9 cellular contexts compared by ENCODE assay signal in the genomic region with DNA sequence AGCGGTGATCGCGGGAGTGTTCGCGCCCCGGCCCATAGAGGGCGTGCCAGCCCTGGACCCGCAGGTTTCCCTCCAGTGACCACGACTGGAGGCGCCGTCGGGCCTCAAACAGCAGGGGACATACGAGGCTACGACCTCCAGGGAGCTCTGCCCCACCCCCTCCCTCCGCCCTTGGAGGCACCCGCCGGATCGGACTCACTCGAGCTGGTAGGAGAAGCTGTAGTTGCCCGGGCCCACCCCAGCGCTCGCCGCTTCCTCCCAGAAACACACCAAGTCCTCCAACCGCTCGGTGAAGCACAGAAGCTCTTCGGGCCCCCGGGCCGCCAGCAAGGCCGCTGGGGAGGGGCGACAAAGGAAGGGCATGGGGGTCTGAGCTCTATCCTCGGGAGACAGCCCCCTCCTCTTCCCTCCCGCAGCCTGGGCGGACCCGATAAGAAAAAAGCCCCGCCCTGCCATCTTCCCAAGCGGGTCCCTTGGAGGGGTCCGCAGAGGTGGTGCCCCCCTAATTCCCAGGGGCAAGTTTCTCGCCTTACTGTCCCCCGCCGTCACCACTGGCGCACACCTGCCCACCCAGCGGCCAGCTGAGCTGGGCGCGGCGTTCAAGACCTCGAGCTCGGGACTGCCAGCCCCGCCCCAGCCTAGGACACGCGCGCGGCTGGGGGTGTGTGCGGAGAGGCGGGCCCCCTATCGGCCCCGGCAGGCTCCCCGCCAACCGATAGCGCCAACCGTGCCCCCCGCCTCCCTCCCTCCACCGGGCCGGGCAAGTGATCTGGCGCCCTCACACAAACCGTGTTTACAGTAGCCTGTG. TPM values are rescaled to one million over a fixed set of nuclear protein-coding genes. Genes with fewer than 3 reads are reported as not detected.
DNase-seq lines count a peak whose midpoint lies in the region; ATAC-seq and TF ChIP-seq lines count a peak whose summit lies in the region.
"Had no signal": no experiment of that assay in that cellular context is flagged by ENCODE, and none has a peak within 500 bp of the region (broad histone marks: within the 10 kb centered on the region; RNA-seq: fewer than 3 reads in every experiment).

No MANE protein-coding gene starts in this region.

- H3K79me2 ChIP-seq in Karpas-422 (ENCODE audit: low read length), result peaks cover 23% of the 10 kb centered on the region

- under 1% methylated on average over 39 of the region's 65 CpGs for WGBS in suprapubic skin

- H3K4me1 ChIP-seq in Karpas-422 (ENCODE audit: low read length) (peaks cover 38% of the 10 kb centered on the region), lower lobe of right lung (peaks cover 63% of the 10 kb centered on the region), suprapubic skin (peaks cover 51% of the 10 kb centered on the region)

- no peak for TF ChIP-seq POLR2A in suprapubic skin (IDR thresholded peaks at IDR 0.05)

- peak; percentile 48 to 50 for ATAC-seq in lower lobe of right lung

- no peaks in the 10 kb centered on the region for H3K9me2 ChIP-seq in Karpas-422 (replicated peaks; ENCODE audit: insufficient read depth, low read length)

- no peak for TF ChIP-seq EP300 in suprapubic skin (IDR thresholded peaks at IDR 0.05)

- H3K27me3 ChIP-seq in Karpas-422 (ENCODE audit: low read length) (no peaks in the 10 kb centered on the region), lower lobe of right lung (ENCODE audit: low read depth) (peaks cover 9% of the 10 kb centered on the region), suprapubic skin (peaks cover 21% of the 10 kb centered on the region)

- H3K27ac ChIP-seq in Karpas-422 (ENCODE audit: low read length) (no peak overlapping the region), coronary artery (peak overlapping the region in 1 of 2 donors; percentile 41), lower lobe of right lung (peak overlapping the region; percentile 56), suprapubic skin (no peak overlapping the region)

- intact Hi-C loops in lower lobe of right lung (cut with DNase I), result no loop called here

- H2AFZ ChIP-seq in Karpas-422 (ENCODE audit: low read length), result no peak overlapping the region

- H4K20me1 ChIP-seq in Karpas-422 (ENCODE audit: insufficient read depth, low read depth, low read length), result no peaks in the 10 kb centered on the region

- H3K36me3 ChIP-seq in Karpas-422 (ENCODE audit: insufficient read depth, low read length), result 0 out of 2 replicates have a peak, but pooled peaks cover under 1% of the 10 kb centered on the region
- peaks cover 7% of the 10 kb centered on the region for H3K36me3 ChIP-seq in lower lobe of right lung
- H3K36me3 ChIP-seq in suprapubic skin, result no peaks in the 10 kb centered on the region

- DNase-seq in DMS114 treated with DMSO at 0.1 percent for 48 hours (lab: John Stamatoyannopoulos, UW; ENCODE audit: unreplicated experiment) (peak; percentile 17), Karpas-422 (peak; percentile 58), T-helper 2 cell (peak in 3 of 5 experiments; percentile 18 to 48 (median 20)), coronary artery (ENCODE audit: low spot score) (peak; percentile 79), lower lobe of right lung (peak; percentile 82), suprapubic skin (ENCODE audit: low spot score in 2 of 2) (peak in 1 of 2 donors; percentile 75), NCI-H1694 (lab: John Stamatoyannopoulos, UW) (no peak)
- no peak for DNase-seq in NK-92 treated with Interleukin-12 subunit alpha and Interleukin-12 subunit beta, amount 100 ng/mL, for 24 hours (lab: John Stamatoyannopoulos, UW)

- H3K9ac ChIP-seq in Karpas-422 (ENCODE audit: low read length), result no peak overlapping the region

- H3K4me2 ChIP-seq in Karpas-422 (ENCODE audit: low read depth, low read length, poor library complexity, severe bottlenecking), result peak overlapping the region; percentile 13

- H3K4me3 ChIP-seq in Karpas-422 (ENCODE audit: low read length), result peak overlapping the region; percentile 89; the same call in 1 of the 2 replicates
- peak overlapping the region; percentile 65 for H3K4me3 ChIP-seq in coronary artery
- H3K4me3 ChIP-seq in lower lobe of right lung, result peak overlapping the region; percentile 61
- peak overlapping the region; percentile 46 for H3K4me3 ChIP-seq in suprapubic skin

- TF ChIP-seq CTCF in coronary artery (IDR thresholded peaks at IDR 0.05), result no peak
- TF ChIP-seq CTCF in lower lobe of right lung (IDR thresholded peaks at IDR 0.05), result peak; percentile 63
- TF ChIP-seq CTCF in suprapubic skin (IDR thresholded peaks at IDR 0.05), result peak; percentile 9 to 69

- H3K9me3 ChIP-seq in Karpas-422 (ENCODE audit: low read length) (no peaks in the 10 kb centered on the region), lower lobe of right lung (no peaks in the 10 kb centered on the region), suprapubic skin (no peaks in the 10 kb centered on the region)

RNA-seq across cellular contexts. Expression of gene EPOR, which starts 1.0 kb away (rescaled TPM):
- total RNA-seq in Karpas-422 (2014; rRNA removed; shearing (Covaris generic); ENCODE audit: low replicate concordance), result 8.5 and 16.7 TPM in 2 replicates
- total RNA-seq in lower lobe of right lung (16.4 TPM), suprapubic skin (1 to 10 TPM; 1.2 to 5.1 (median 2.9) TPM)

RNA-seq across cellular contexts. Expression of gene SWSAP1, which starts 8.6 kb away (rescaled TPM):
- 7.4 and 12.6 TPM in 2 replicates for total RNA-seq in Karpas-422 (2014; rRNA removed; shearing (Covaris generic); ENCODE audit: low replicate concordance)
- total RNA-seq in lower lobe of right lung, result 3.6 TPM
- total RNA-seq in suprapubic skin, result 1 to 10 TPM; 1.6 to 3.7 (median 2.6) TPM

RNA-seq across cellular contexts. Expression of gene PLPPR2, which starts 27.9 kb away (rescaled TPM):
- total RNA-seq in Karpas-422 (2014; rRNA removed; shearing (Covaris generic); ENCODE audit: low replicate concordance), result 0.43 and 0.67 TPM in 2 replicates
- 21.3 TPM for total RNA-seq in lower lobe of right lung
- total RNA-seq in suprapubic skin, result 10 to 100 TPM; 18.9 to 32.1 (median 22.5) TPM

RNA-seq across cellular contexts. Expression of gene RGL3, which starts 36.0 kb away (rescaled TPM):
- 2.5 TPM in 1 of 2 replicates, not detected in the other for total RNA-seq in Karpas-422 (2014; rRNA removed; shearing (Covaris generic); ENCODE audit: low replicate concordance)
- 55.8 TPM for total RNA-seq in lower lobe of right lung
- total RNA-seq in suprapubic skin, result 1 to 10 TPM; 1.4 to 4.3 (median 3.5) TPM
- total RNA-seq: T-helper 1 cell treated with Interleukin-12 subunit alpha and Interleukin-12 subunit beta and Interleukin-4 antibody, amounts not matched to agents 30 ng/mL and 1 ng/mL, for 36 hours had no signal

RNA-seq across cellular contexts. Expression of gene CCDC159, which starts 36.8 kb away (rescaled TPM):
- total RNA-seq in Karpas-422 (2014; rRNA removed; shearing (Covaris generic); ENCODE audit: low replicate concordance), result 2.9 and 14.8 TPM in 2 replicates
- 37.3 TPM for total RNA-seq in lower lobe of right lung
- 10 to 100 TPM in 3 of 4 donors, 1 to 10 TPM in 1; 8.0 to 58.3 (median 14.3) TPM for total RNA-seq in suprapubic skin

Comparison
In these comparisons a context has a peak if more than half of its experiments do, and no peak if none do; other contexts are left out.
1. DNase-seq: peak in DMS114 treated with DMSO at 0.1 percent for 48 hours (single experiment), Karpas-422 (single experiment), T-helper 2 cell (3 of 5), coronary artery (single experiment) and lower lobe of right lung (single experiment); none in NK-92 treated with Interleukin-12 subunit alpha and Interleukin-12 subunit beta, amount 100 ng/mL, for 24 hours (single experiment) and NCI-H1694 (single experiment).
2. RNA of gene PLPPR2, which starts 27.9 kb away (total RNA-seq): 18.9 to 32.1 TPM in suprapubic skin and 21.3 TPM in lower lobe of right lung (single experiment); 0.43 to 0.67 TPM in Karpas-422; every median in the first group is over 10 times any median in the second.
3. Peak in every context shown above with its lines, with median percentiles within 50 percentile points of each other: H3K4me3 ChIP-seq.